ENCODE assay signal across 2 cellular contexts in the genomic region with DNA sequence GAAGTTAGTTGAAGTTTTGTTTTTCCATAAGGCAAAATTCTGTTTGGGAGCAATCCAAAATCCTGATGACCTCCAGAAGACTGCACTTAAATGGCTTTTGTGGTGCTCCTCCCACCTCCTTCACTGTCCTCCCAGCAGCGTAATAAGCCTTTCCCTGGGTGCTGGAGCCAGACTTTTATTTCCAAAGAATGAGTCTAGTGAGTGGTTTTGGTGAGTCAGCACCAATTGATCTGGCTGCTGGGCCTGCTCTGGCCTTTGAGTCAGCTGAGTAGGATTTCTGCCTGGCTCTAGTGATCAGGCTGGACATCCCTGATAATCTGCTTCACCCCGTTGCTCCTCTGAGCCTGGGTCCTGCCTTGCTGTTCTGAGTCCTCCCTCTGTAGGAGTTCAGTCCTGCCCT.
TF ChIP-seq lines count a peak whose summit lies in the region.

No MANE protein-coding gene starts in this region.

TF ChIP-seq in SK-N-SH treated with all-trans-retinoic acid at 6 μM for 48 hours, 23 proteins besides CTCF, POLR2A, EP300 and RAD21 (continued from another document):
- TF ChIP-seq POU6F1 (CRISPR knock-in tag; IDR thresholded peaks at IDR 0.05; ENCODE audit: borderline replicate concordance, low read depth), result no peak
- TF ChIP-seq PPARA (CRISPR knock-in tag; IDR thresholded peaks at IDR 0.05; ENCODE audit: borderline replicate concordance), result no peak
- TF ChIP-seq ZFP3 (CRISPR knock-in tag; IDR thresholded peaks at IDR 0.05), result no peak
- no peak for TF ChIP-seq CSDC2 (CRISPR knock-in tag; IDR thresholded peaks at IDR 0.05)
- TF ChIP-seq PATZ1 (CRISPR knock-in tag; IDR thresholded peaks at IDR 0.05; ENCODE audit: borderline replicate concordance), result no peak
- TF ChIP-seq BACH2 (CRISPR knock-in tag; IDR thresholded peaks at IDR 0.05; ENCODE audit: borderline replicate concordance), result no peak
- no peak for TF ChIP-seq ZC3H10 (CRISPR knock-in tag; IDR thresholded peaks at IDR 0.05)
- TF ChIP-seq ZNF8 (CRISPR knock-in tag; IDR thresholded peaks at IDR 0.05), result no peak
- TF ChIP-seq TCF4 (CRISPR knock-in tag; IDR thresholded peaks at IDR 0.05; ENCODE audit: borderline replicate concordance), result no peak
- TF ChIP-seq, protein P1, sequence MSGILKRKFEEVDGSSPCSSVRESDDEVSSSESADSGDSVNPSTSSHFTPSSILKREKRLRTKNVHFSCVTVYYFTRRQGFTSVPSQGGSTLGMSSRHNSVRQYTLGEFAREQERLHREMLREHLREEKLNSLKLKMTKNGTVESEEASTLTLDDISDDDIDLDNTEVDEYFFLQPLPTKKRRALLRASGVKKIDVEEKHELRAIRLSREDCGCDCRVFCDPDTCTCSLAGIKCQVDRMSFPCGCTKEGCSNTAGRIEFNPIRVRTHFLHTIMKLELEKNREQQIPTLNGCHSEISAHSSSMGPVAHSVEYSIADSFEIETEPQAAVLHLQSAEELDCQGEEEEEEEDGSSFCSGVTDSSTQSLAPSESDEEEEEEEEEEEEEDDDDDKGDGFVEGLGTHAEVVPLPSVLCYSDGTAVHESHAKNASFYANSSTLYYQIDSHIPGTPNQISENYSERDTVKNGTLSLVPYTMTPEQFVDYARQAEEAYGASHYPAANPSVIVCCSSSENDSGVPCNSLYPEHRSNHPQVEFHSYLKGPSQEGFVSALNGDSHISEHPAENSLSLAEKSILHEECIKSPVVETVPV (CRISPR knock-in tag; IDR thresholded peaks at IDR 0.05), result no peak
- TF ChIP-seq ZNF565 (CRISPR knock-in tag; conservative IDR thresholded peaks at IDR 0.05; ENCODE audit: low read depth), result no peak
TF ChIP-seq in SK-N-SH treated with all-trans-retinoic acid at 6 μM for 48 hours: peak in this region for 0.

TF ChIP-seq in SK-N-SH, 30 proteins besides CTCF, POLR2A, EP300 and RAD21 (continued from another document):
- no peak for TF ChIP-seq REST (IDR thresholded peaks at IDR 0.05; ENCODE audit: low read depth, low read length)
